6 cellular contexts compared by ENCODE assay signal in genomic region chr11:126268361-126268707, GRCh38. TPM values are rescaled to one million over a fixed set of nuclear protein-coding genes. Genes with fewer than 3 reads are reported as not detected.
A peak's percentile ranks its signal among the peaks of the same experiment; 100 is the strongest.
DNase-seq lines count a peak whose midpoint lies in the region; ATAC-seq and TF ChIP-seq lines count a peak whose summit lies in the region.

No MANE protein-coding gene starts in this region.

- DNase-seq in NT2/D1 (ENCODE audit: low read depth, low spot score) (no peak), left ventricle myocardium superior (no peak), upper lobe of right lung (peak; percentile 70), anterior cingulate cortex (lab: John Stamatoyannopoulos, UW) (no peak)
- no peak for DNase-seq in activated CD8-positive, alpha-beta memory T cell treated with anti-CD3 and anti-CD28 coated beads, Interleukin-2, amount 50 U/mL, for 48 hours

- H3K4me3 ChIP-seq in NT2/D1 (ENCODE audit: insufficient read length, low read depth) (peak overlapping the region; percentile 94), upper lobe of right lung (peak overlapping the region; percentile 93)

- H3K9me3 ChIP-seq in NT2/D1 (ENCODE audit: insufficient read depth, low read length) = no peaks in the 10 kb centered on the region
- H3K9me3 ChIP-seq in upper lobe of right lung = no peaks in the 10 kb centered on the region

- no peak for TF ChIP-seq CTCF in upper lobe of right lung (IDR thresholded peaks at IDR 0.05)

- ATAC-seq in GM18502 (IDR thresholded peaks at IDR 0.05; ENCODE audit: poor library complexity, unreplicated experiment) (peak; percentile 3), left ventricle myocardium superior (peak; percentile 29), upper lobe of right lung (peak; percentile 35)

- intact Hi-C loops in left ventricle myocardium superior (cut with micrococcal nuclease) = loop anchor here (10.0 kb wide), 1 partner anchor 54 kb away; the partner anchor contains the start of genes FAM118B and RPUSD4
- intact Hi-C loops in upper lobe of right lung (cut with DNase I) = no loop called here

- H3K4me1 ChIP-seq in NT2/D1 (ENCODE audit: insufficient read depth, insufficient read length) (no peaks in the 10 kb centered on the region), upper lobe of right lung (peaks cover 17% of the 10 kb centered on the region)

- H3K36me3 ChIP-seq in NT2/D1 (ENCODE audit: insufficient read depth, insufficient read length, low read length) = peaks cover 65% of the 10 kb centered on the region
- peaks cover 44% of the 10 kb centered on the region for H3K36me3 ChIP-seq in upper lobe of right lung

- no peaks in the 10 kb centered on the region for H3K27me3 ChIP-seq in NT2/D1 (ENCODE audit: insufficient read depth, insufficient read length)
- no peaks in the 10 kb centered on the region for H3K27me3 ChIP-seq in upper lobe of right lung

- H3K9ac ChIP-seq in NT2/D1 (ENCODE audit: insufficient read length, low read depth) = peak overlapping the region; percentile 97

- H3K27ac ChIP-seq in upper lobe of right lung = peak overlapping the region; percentile 96

RNA-seq across cellular contexts. Expression of gene SRPRA, which starts 0.4 kb away (rescaled TPM):
- total RNA-seq in left ventricle myocardium superior = 68.6 TPM
- total RNA-seq in upper lobe of right lung = 120 TPM

RNA-seq across cellular contexts. Expression of gene FOXRED1, which starts 0.6 kb away (rescaled TPM):
- total RNA-seq in left ventricle myocardium superior (29.1 TPM), upper lobe of right lung (14.8 TPM)

RNA-seq across cellular contexts. Expression of gene TIRAP, which starts 14.6 kb away (rescaled TPM):
- total RNA-seq in left ventricle myocardium superior (7.8 TPM), upper lobe of right lung (13.7 TPM)

RNA-seq across cellular contexts. Expression of gene DCPS, which starts 35.5 kb away (rescaled TPM):
- total RNA-seq in left ventricle myocardium superior = 11.1 TPM
- total RNA-seq in upper lobe of right lung = 15.5 TPM

RNA-seq across cellular contexts. Expression of gene FAM118B, which starts 56.8 kb away (rescaled TPM):
- total RNA-seq in left ventricle myocardium superior (25.1 TPM), upper lobe of right lung (37.5 TPM)
